In the genomic region with DNA sequence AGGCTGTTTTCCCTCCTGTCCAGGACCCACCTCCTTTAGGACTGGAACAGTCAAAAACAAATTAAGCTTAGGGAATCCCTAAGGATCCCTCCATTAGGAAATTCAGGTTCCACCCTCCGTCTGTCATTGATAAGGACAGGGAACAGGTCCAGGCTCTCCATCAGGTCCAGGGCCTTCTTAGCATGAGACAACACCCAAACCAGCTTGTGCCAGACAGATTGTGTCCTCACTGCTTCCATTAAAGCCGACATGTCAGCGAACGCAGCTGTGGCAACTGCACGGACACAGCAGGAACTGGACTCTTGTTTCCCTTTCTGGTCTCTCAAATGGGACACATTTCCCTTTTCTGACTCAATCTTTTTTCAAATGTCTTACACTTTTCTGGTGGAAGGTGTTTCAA, we compare ENCODE assay signal across 13 cellular contexts.
"Had no signal": no experiment of that assay in that cellular context is flagged by ENCODE, and none has a peak within 500 bp of the region (broad histone marks: within the 10 kb centered on the region; RNA-seq: fewer than 3 reads in every experiment).

No MANE protein-coding gene starts in this region.

- ATAC-seq: activated CD8-positive, alpha-beta memory T cell treated with anti-CD3 and anti-CD28 coated beads, Interleukin-2, amount 10 ng/mL, durations not matched to agents 7 days and 5 days; esophagus mucosa; stimulated activated naive CD8-positive, alpha-beta T cell treated with anti-CD3 and anti-CD28 coated beads, Interleukin-15, Interleukin-2, amounts not matched to agents 100 U/mL and 50 U/mL, for 24 hours; T-cell had no signal

- H3K4me3 Mint-ChIP-seq: activated CD4-positive, alpha-beta memory T cell treated with anti-CD3 and anti-CD28 coated beads for 36 hours; activated CD8-positive, alpha-beta memory T cell treated with anti-CD3 and anti-CD28 coated beads, Interleukin-2, amount 10 ng/mL, durations not matched to agents 7 days and 5 days; T-cell had no signal

- H3K9me3 Mint-ChIP-seq: activated CD4-positive, alpha-beta memory T cell treated with anti-CD3 and anti-CD28 coated beads for 36 hours; T-cell had no signal

- H3K27me3 ChIP-seq: cardiac muscle cell, transverse colon had no signal

- H3K4me3 ChIP-seq: cardiac muscle cell, lung, transverse colon had no signal

- H3K27me3 Mint-ChIP-seq: activated CD4-positive, alpha-beta memory T cell treated with anti-CD3 and anti-CD28 coated beads for 36 hours had no signal

- DNase-seq: activated CD4-positive, alpha-beta memory T cell treated with anti-CD3 and anti-CD28 coated beads for 36 hours; activated CD8-positive, alpha-beta memory T cell treated with anti-CD3 and anti-CD28 coated beads, Interleukin-2, amount 10 ng/mL, durations not matched to agents 7 days and 5 days; activated naive CD4-positive, alpha-beta T cell treated with anti-CD3 and anti-CD28 coated beads, Interleukin-2, amount 50 U/mL, for 16 hours; activated T-cell treated with anti-CD3 and anti-CD28 coated beads, Interleukin-2, amount 50 U/mL, for 1 hour; SK-N-SH; stimulated activated CD4-positive, alpha-beta T cell treated with anti-CD3 and anti-CD28 coated beads, Interleukin-2, amount 100 ng/mL, for 48 hours; stimulated activated naive CD8-positive, alpha-beta T cell treated with anti-CD3 and anti-CD28 coated beads, Interleukin-15, Interleukin-2, amounts not matched to agents 100 U/mL and 50 U/mL, for 24 hours; T-cell; transverse colon had no signal

- H3K36me3 ChIP-seq: cardiac muscle cell, transverse colon had no signal

- H3K4me1 Mint-ChIP-seq: activated CD8-positive, alpha-beta memory T cell treated with anti-CD3 and anti-CD28 coated beads, Interleukin-2, amount 10 ng/mL, durations not matched to agents 7 days and 5 days; T-cell had no signal

- H3K27ac ChIP-seq: cardiac muscle cell, transverse colon, VCaP had no signal

- H3K36me3 Mint-ChIP-seq: activated CD4-positive, alpha-beta memory T cell treated with anti-CD3 and anti-CD28 coated beads for 36 hours; activated CD8-positive, alpha-beta memory T cell treated with anti-CD3 and anti-CD28 coated beads, Interleukin-2, amount 10 ng/mL, durations not matched to agents 7 days and 5 days; T-cell had no signal

- H3K27ac Mint-ChIP-seq: activated CD4-positive, alpha-beta memory T cell treated with anti-CD3 and anti-CD28 coated beads for 36 hours; activated CD8-positive, alpha-beta memory T cell treated with anti-CD3 and anti-CD28 coated beads, Interleukin-2, amount 10 ng/mL, durations not matched to agents 7 days and 5 days; T-cell had no signal

- H3K9me3 ChIP-seq: SK-N-SH, transverse colon had no signal
